Comparison of ENCODE assay signal across 8 cellular contexts in the genomic region with DNA sequence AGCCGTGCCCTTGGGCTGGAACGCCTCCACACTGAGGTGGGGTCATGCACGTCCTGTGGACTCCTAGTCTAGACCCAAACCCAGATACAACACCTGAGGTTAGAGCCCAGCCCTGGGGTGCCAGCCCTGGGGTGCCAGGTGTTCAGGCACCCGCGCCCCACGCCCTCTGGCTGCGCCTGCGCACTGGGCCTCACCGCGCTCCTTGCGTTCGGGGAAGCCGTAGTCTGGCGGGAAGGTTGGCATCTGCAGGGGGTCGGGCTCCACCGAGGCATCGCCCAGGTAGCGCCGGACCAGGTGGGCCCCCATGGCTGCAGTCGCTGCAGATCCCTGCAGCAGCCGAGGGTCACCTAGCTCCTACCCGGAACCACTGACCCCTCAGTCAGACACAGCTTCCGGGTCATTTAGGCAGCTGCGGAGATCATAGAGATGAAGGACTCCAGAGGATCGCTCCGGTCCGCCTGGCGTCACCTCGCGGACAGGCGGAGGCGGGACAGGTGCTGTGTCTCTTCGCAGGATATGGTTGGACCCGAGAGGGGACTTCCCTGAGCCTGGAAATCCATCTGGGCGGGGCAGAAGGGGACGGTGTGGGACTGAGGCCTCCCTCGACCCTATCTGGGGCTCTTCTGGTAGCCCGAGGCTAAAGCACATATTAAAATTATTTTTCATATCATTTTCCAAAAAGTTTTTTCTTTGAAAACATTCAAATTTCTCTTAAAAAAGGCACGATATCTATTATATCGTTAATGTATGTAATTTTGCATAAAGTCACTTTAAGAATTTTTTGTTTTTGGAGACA. TPM values are rescaled to one million over a fixed set of nuclear protein-coding genes. Genes with fewer than 3 reads are reported as not detected.
DNase-seq lines count a peak whose midpoint lies in the region; TF ChIP-seq lines count a peak whose summit lies in the region.

Gene NDUFB7 (minus strand): TSS at position 372 of the 796 bp plus-strand sequence. CDS start 66 bp downstream, at position 306.

- H3K27ac ChIP-seq in stomach smooth muscle (ENCODE audit: low read length): peak within 1 kb of the TSS; percentile 55

- H3K27ac Mint-ChIP-seq in neural crest cell (ENCODE audit: unreplicated experiment): peak within 1 kb of the TSS; percentile 95

- no peaks in the 10 kb centered on the region for H3K9me3 ChIP-seq in HAP-1
- no peaks in the 10 kb centered on the region for H3K9me3 ChIP-seq in MG63
- no peaks in the 10 kb centered on the region for H3K9me3 ChIP-seq in stomach smooth muscle (ENCODE audit: control insufficient read depth in 2 of 2, low read length in 2 of 2)

- in situ Hi-C loops in HAP-1 (cut with MboI; ENCODE audit: low sequenced_read_pairs): loop anchor here (5.0 kb wide), 1 partner anchor 115 kb away; no protein-coding TSS in a partner anchor

- TF ChIP-seq CTCF in fibroblast of villous mesenchyme (IDR thresholded peaks at IDR 0.05; ENCODE audit: insufficient read depth, low read depth, low read length) (peak; percentile 68), neural crest cell (conservative IDR thresholded peaks at IDR 0.05) (peak; percentile 77)

- H3K27me3 ChIP-seq in HAP-1 (ENCODE audit: low read depth): no peaks in the 10 kb centered on the region
- H3K27me3 ChIP-seq in MG63: no peaks in the 10 kb centered on the region
- H3K27me3 ChIP-seq in stomach smooth muscle (ENCODE audit: control insufficient read depth in 1 of 2, insufficient read depth in 2 of 2, low read length in 2 of 2): no peaks in the 10 kb centered on the region

- H3K4me3 ChIP-seq in HAP-1: peak within 1 kb of the TSS; percentile 96
- peak within 1 kb of the TSS; percentile 85 for H3K4me3 ChIP-seq in MG63
- H3K4me3 ChIP-seq in fibroblast of villous mesenchyme (ENCODE audit: low read depth, low read length): peak within 1 kb of the TSS; percentile 73
- peak within 1 kb of the TSS; percentile 86 to 99 for H3K4me3 ChIP-seq in stomach smooth muscle (ENCODE audit: low read length in 2 of 2)

- H3K36me3 ChIP-seq in HAP-1 (replicated peaks) (peaks cover 7% of the 10 kb centered on the region), MG63 (peaks cover 13% of the 10 kb centered on the region), stomach smooth muscle (ENCODE audit: control insufficient read depth in 2 of 2, insufficient read depth in 2 of 2, low read length in 2 of 2) (peaks cover 0 to 2% of the 10 kb centered on the region in 2 donors)

- peak within 1 kb of the TSS; percentile 77 to 83 for H3K9ac ChIP-seq in stomach smooth muscle (ENCODE audit: low read length in 2 of 2)

- H3K27me3 Mint-ChIP-seq in neural crest cell (ENCODE audit: low read depth): no peaks in the 10 kb centered on the region

- H3K4me3 Mint-ChIP-seq in neural crest cell: peak within 1 kb of the TSS; percentile 97

- peaks cover 3% of the 10 kb centered on the region for H3K36me3 Mint-ChIP-seq in neural crest cell (ENCODE audit: low read depth)

- peaks cover 18% of the 10 kb centered on the region for H3K4me1 Mint-ChIP-seq in neural crest cell

- DNase-seq in GDM1 (lab: John Stamatoyannopoulos, UW) (peak; percentile 92), HAP-1 (ENCODE audit: low spot score in 2 of 2) (peak; percentile 93 to 95), MG63 (peak; percentile 97), SHP77 treated with DMSO at 0.1 percent for 48 hours (lab: John Stamatoyannopoulos, UW) (peak; percentile 88), activated gamma-delta T cell (lab: John Stamatoyannopoulos, UW) (peak; percentile 79), fibroblast of villous mesenchyme (ENCODE audit: low read depth) (peak; percentile 92), neural crest cell (ENCODE audit: low read depth, low spot score) (peak; percentile 77)

- H3K9me3 Mint-ChIP-seq in neural crest cell: no peaks in the 10 kb centered on the region

- H3K4me1 ChIP-seq in HAP-1 (no peaks in the 10 kb centered on the region; the same call in 1 of the 2 replicates), stomach smooth muscle (ENCODE audit: control insufficient read depth, insufficient read depth, low read length) (peaks cover 21% of the 10 kb centered on the region)

RNA-seq across cellular contexts. Expression of gene NDUFB7, which starts in this region (rescaled TPM):
- 487 and 678 TPM in 2 replicates for total RNA-seq in MG63 (2014; rRNA removed; shearing (Covaris generic); ENCODE audit: low replicate concordance)
- total RNA-seq in fibroblast of villous mesenchyme (216 and 357 TPM in 2 replicates), neural crest cell (123 and 128 TPM in 2 replicates)

Comparison
In these comparisons a context has a peak if more than half of its experiments do, and no peak if none do; other contexts are left out.
1. Peak in every context shown above with its lines: DNase-seq, H3K4me3 ChIP-seq and H3K27ac ChIP-seq.